Comparison of ENCODE assay signal across 1 cellular context in the genomic region with DNA sequence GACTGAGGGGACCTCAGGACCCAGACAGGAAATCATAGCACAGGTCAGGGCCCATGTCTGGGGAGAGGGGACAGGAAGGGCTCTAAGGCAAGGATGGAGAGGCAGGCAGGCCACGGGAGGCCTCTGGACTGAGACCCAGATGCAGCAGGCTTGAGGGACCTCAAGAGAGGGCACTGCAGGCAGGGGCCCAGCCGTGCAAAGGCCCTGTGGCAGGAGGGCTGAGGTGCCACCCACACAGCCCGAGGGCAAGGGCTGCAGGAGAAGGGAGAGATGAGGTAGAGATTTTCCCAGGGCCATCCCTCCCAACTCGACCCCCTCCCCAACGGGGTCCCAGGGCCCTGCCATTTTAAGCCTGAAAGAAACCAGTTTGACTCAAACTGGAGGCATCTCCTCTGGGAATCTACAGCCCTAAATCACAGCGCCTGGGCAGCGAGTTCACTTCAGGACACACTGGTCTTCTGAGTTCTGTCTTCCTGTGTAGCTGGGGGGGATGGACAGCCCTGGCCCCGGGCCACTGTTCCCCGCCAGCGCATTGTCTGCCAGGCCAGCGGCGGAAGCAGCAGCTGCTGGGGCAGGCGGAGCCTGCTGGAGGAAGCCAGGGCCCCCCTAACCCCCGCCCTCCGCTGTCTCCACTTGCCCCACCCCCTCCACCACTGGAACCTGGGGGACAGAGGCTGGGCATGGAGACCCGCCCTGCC.
TF ChIP-seq lines count a peak whose summit lies in the region.

No MANE protein-coding gene starts in this region.

TF ChIP-seq in SK-N-SH, 30 proteins besides CTCF, POLR2A, EP300 and RAD21 (continued from another document):
- no peak for TF ChIP-seq FOXJ3 (CRISPR knock-in tag; IDR thresholded peaks at IDR 0.05)
- no peak for TF ChIP-seq YY1 (IDR thresholded peaks at IDR 0.05; ENCODE audit: low read depth)
- peak; percentile 79 for TF ChIP-seq TCF12 (IDR thresholded peaks at IDR 0.05)
- no peak for TF ChIP-seq GATA2 (CRISPR knock-in tag; IDR thresholded peaks at IDR 0.05)
- TF ChIP-seq FOXM1 (IDR thresholded peaks at IDR 0.05; ENCODE audit: low read depth) = no peak
- TF ChIP-seq CHD2 (IDR thresholded peaks at IDR 0.05; ENCODE audit: low read length, partially characterized antibody) = peak; percentile 84
- no peak for TF ChIP-seq SMC3 (IDR thresholded peaks at IDR 0.05; ENCODE audit: low read depth, low read length)
- TF ChIP-seq, protein P1, sequence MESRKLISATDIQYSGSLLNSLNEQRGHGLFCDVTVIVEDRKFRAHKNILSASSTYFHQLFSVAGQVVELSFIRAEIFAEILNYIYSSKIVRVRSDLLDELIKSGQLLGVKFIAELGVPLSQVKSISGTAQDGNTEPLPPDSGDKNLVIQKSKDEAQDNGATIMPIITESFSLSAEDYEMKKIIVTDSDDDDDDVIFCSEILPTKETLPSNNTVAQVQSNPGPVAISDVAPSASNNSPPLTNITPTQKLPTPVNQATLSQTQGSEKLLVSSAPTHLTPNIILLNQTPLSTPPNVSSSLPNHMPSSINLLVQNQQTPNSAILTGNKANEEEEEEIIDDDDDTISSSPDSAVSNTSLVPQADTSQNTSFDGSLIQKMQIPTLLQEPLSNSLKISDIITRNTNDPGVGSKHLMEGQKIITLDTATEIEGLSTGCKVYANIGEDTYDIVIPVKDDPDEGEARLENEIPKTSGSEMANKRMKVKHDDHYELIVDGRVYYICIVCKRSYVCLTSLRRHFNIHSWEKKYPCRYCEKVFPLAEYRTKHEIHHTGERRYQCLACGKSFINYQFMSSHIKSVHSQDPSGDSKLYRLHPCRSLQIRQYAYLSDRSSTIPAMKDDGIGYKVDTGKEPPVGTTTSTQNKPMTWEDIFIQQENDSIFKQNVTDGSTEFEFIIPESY (IDR thresholded peaks at IDR 0.05; ENCODE audit: borderline replicate concordance, low read depth) = no peak
- TF ChIP-seq MXI1 (IDR thresholded peaks at IDR 0.05; ENCODE audit: low read depth, low read length) = no peak
- peak; percentile 74; the same call in 1 of the 2 replicates for TF ChIP-seq SIN3A (IDR thresholded peaks at IDR 0.05; ENCODE audit: borderline replicate concordance, low read depth, low read length)
- no peak for TF ChIP-seq TEAD4 (IDR thresholded peaks at IDR 0.05; ENCODE audit: borderline replicate concordance, insufficient read depth)
- no peak for TF ChIP-seq JUND (IDR thresholded peaks at IDR 0.05)
- no peak for TF ChIP-seq EZH2phosphoT487 (IDR thresholded peaks at IDR 0.05; ENCODE audit: borderline replicate concordance, low read depth)
- TF ChIP-seq, protein P2, sequence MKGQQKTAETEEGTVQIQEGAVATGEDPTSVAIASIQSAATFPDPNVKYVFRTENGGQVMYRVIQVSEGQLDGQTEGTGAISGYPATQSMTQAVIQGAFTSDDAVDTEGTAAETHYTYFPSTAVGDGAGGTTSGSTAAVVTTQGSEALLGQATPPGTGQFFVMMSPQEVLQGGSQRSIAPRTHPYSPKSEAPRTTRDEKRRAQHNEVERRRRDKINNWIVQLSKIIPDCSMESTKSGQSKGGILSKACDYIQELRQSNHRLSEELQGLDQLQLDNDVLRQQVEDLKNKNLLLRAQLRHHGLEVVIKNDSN (IDR thresholded peaks at IDR 0.05; ENCODE audit: borderline replicate concordance, low read depth) = no peak
- TF ChIP-seq RCOR1 (IDR thresholded peaks at IDR 0.05; ENCODE audit: low read length) = no peak; the same call in 1 of the 2 replicates
- TF ChIP-seq TAF1 (IDR thresholded peaks at IDR 0.05; ENCODE audit: borderline replicate concordance, low read depth, low read length) = no peak
- TF ChIP-seq, protein P3, sequence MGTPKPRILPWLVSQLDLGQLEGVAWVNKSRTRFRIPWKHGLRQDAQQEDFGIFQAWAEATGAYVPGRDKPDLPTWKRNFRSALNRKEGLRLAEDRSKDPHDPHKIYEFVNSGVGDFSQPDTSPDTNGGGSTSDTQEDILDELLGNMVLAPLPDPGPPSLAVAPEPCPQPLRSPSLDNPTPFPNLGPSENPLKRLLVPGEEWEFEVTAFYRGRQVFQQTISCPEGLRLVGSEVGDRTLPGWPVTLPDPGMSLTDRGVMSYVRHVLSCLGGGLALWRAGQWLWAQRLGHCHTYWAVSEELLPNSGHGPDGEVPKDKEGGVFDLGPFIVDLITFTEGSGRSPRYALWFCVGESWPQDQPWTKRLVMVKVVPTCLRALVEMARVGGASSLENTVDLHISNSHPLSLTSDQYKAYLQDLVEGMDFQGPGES (IDR thresholded peaks at IDR 0.05; ENCODE audit: low read depth, low read length) = no peak
- no peak; the same call in 1 of the 2 replicates for TF ChIP-seq ELF1 (IDR thresholded peaks at IDR 0.05)
